ENCODE assay signal across 8 cellular contexts in the genomic region with DNA sequence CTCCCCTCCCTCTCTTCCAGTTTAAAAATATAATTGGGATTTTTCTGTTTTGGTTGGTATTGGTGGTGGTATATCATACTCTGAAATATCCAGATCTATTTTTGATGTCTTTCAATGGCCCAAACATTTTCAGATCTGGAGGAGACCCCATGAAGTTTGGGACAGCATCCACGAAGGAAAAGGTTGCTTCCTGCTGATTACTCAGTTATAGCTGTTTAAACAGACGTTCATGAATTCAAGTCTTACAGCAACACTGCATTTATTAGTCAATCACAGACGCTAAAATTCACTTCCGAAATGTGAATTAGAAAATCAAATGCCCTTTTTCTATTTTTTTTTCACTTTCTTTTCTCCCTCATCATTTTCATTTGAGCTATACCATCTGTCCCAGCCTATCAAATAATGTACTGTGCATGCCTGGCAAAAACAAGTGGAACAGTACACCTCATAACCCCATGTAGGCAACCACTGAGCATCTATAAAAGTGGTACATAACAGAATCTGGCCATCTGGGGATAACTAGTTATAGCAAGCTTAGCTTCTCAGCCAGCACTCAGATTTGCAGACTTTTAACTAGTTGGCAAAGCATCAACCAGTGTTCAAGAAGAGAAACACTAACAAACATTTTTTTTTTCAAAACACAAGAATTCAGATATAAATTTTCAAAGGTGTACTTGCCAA.
DNase-seq lines count a peak whose midpoint lies in the region; ATAC-seq and TF ChIP-seq lines count a peak whose summit lies in the region.

No MANE protein-coding gene starts in this region.

- H3K4me3 Mint-ChIP-seq in activated B cell treated with CpG ODN at 0.5 μM for 24 hours = peak overlapping the region; percentile 74

- no peak for TF ChIP-seq CTCF in activated B cell treated with CpG ODN at 0.5 μM for 24 hours (IDR thresholded peaks at IDR 0.05)
- TF ChIP-seq CTCF in lower leg skin (IDR thresholded peaks at IDR 0.05) = no peak

- peak overlapping the region; percentile 93 for H3K27ac Mint-ChIP-seq in activated B cell treated with CpG ODN at 0.5 μM for 24 hours

- H3K4me1 Mint-ChIP-seq in activated B cell treated with CpG ODN at 0.5 μM for 24 hours = peaks cover 76% of the 10 kb centered on the region

- peak overlapping the region; percentile 1 to 29 for H3K9ac ChIP-seq in stomach smooth muscle (ENCODE audit: low read length in 2 of 2)

- TF ChIP-seq POLR2A in GM18505 (IDR thresholded peaks at IDR 0.05; ENCODE audit: borderline replicate concordance, extremely low read depth, insufficient read depth, insufficient read length) = no peak
- no peak for TF ChIP-seq POLR2A in lower leg skin (IDR thresholded peaks at IDR 0.05)

- H3K9me3 Mint-ChIP-seq in activated B cell treated with CpG ODN at 0.5 μM for 24 hours = no peaks in the 10 kb centered on the region

- no peaks in the 10 kb centered on the region for H3K9me3 ChIP-seq in stomach smooth muscle (ENCODE audit: control insufficient read depth in 2 of 2, low read length in 2 of 2)

- WGBS in lower leg skin, 2 donors = 50 to 52% methylated on average over 4 of the region's 4 CpGs

- H3K27me3 Mint-ChIP-seq in activated B cell treated with CpG ODN at 0.5 μM for 24 hours = no peaks in the 10 kb centered on the region

- intact Hi-C loops in activated B cell treated with CpG ODN at 0.5 μM for 24 hours (cut with micrococcal nuclease) (loop anchor here (1.0 to 5.0 kb wide), 4 partner anchors 37 to 73 kb away; no protein-coding TSS in a partner anchor), left ventricle myocardium superior (cut with micrococcal nuclease) (no loop called here), lower leg skin (cut with DNase I; ENCODE audit: low total_unique reads) (no loop called here)

- H3K4me3 ChIP-seq in stomach smooth muscle (ENCODE audit: low read length in 2 of 2) = peak overlapping the region; percentile 20 to 67
- no peak overlapping the region for H3K4me3 ChIP-seq in lower leg skin (ENCODE audit: low read depth, poor library complexity, severe bottlenecking)

- CTCF ChIA-PET in activated B cell treated with CpG ODN at 0.5 μM for 24 hours (lab: Charles Lee) = interaction anchor here (0.6 to 2.1 kb wide), 5 partner anchors 23 to 127 kb away, joined by 3 to 12 read pairs (median 3); no protein-coding TSS in a partner anchor

- H3K36me3 Mint-ChIP-seq in activated B cell treated with CpG ODN at 0.5 μM for 24 hours (ENCODE audit: low read depth) = peaks cover 29% of the 10 kb centered on the region

- H3K4me1 ChIP-seq in stomach smooth muscle (ENCODE audit: control insufficient read depth, insufficient read depth, low read length) = peaks cover 3% of the 10 kb centered on the region

- DNase-seq in NCI-H2107 treated with DMSO at 0.1 percent for 48 hours (lab: John Stamatoyannopoulos, UW; ENCODE audit: unreplicated experiment) = peak; percentile 22
- DNase-seq in NCI-H2107 (lab: John Stamatoyannopoulos, UW) = no peak
- DNase-seq in activated B cell treated with CpG ODN at 0.5 μM for 24 hours = no peak
- DNase-seq in left ventricle myocardium superior = no peak
- DNase-seq in lower leg skin (ENCODE audit: low spot score in 2 of 2) = no peak
- no peak for DNase-seq in DMS53 treated with DMSO at 0.1 percent for 48 hours (lab: John Stamatoyannopoulos, UW; ENCODE audit: unreplicated experiment)

- H3K27me3 ChIP-seq in stomach smooth muscle (ENCODE audit: control insufficient read depth in 1 of 2, insufficient read depth in 2 of 2, low read length in 2 of 2) = no peaks in the 10 kb centered on the region

- H3K36me3 ChIP-seq in stomach smooth muscle (ENCODE audit: control insufficient read depth in 2 of 2, insufficient read depth in 2 of 2, low read length in 2 of 2) = no peaks in the 10 kb centered on the region

- POLR2A ChIA-PET in activated B cell treated with CpG ODN at 0.5 μM for 24 hours (lab: Charles Lee) = interaction anchor here (0.7 to 3.1 kb wide), 14 partner anchors 13 to 1243 kb away, joined by 3 to 23 read pairs (median 4); partner anchors contain the start of gene HIVEP2

- no peak for ATAC-seq in activated B cell treated with CpG ODN at 0.5 μM for 24 hours (ENCODE audit: low read depth)
- peak; percentile 14 for ATAC-seq in left ventricle myocardium superior
- ATAC-seq in GM18505 (IDR thresholded peaks at IDR 0.05; ENCODE audit: unreplicated experiment) = no peak

- peak overlapping the region; percentile 2 for H3K27ac ChIP-seq in stomach smooth muscle (ENCODE audit: low read length)
